In genomic region chr19:32674959-32675719, GRCh38 we compare ENCODE assay signal across 8 cellular contexts. TPM values are rescaled to one million over a fixed set of nuclear protein-coding genes. Genes with fewer than 3 reads are reported as not detected.
DNase-seq lines count a peak whose midpoint lies in the region; ATAC-seq and TF ChIP-seq lines count a peak whose summit lies in the region.

ANKRD27 (minus strand) TSS chr19:32675180; CDS start chr19:32659015, 16,165 bp downstream.

- peak; percentile 98 for DNase-seq in DMS53 (lab: John Stamatoyannopoulos, UW)
- DNase-seq in KBM-7 = peak; percentile 98
- DNase-seq in activated T-cell treated with anti-CD3 and anti-CD28 coated beads, Interleukin-2, amount 50 U/mL, for 24 hours = peak; percentile 99
- peak; percentile 91 for DNase-seq in stimulated activated CD8-positive, alpha-beta memory T cell treated with anti-CD3 and anti-CD28 coated beads, Interleukin-7, amount 100 ng/mL, for 24 hours (ENCODE audit: low read depth)

- H3K36me3 Mint-ChIP-seq in activated T-cell treated with anti-CD3 and anti-CD28 coated beads, Interleukin-2, amount 50 U/mL, for 24 hours (ENCODE audit: low read depth) = peaks cover 2% of the 10 kb centered on the region

- ATAC-seq in GM21717 (IDR thresholded peaks at IDR 0.05; ENCODE audit: unreplicated experiment) = peak; percentile 96

- H3K4me3 ChIP-seq in esophagus (ENCODE audit: low read depth in 1 of 2, low read length in 2 of 2) = peak within 1 kb of the TSS; percentile 66 to 95
- peak within 1 kb of the TSS; percentile 80 to 90 for H3K4me3 ChIP-seq in muscle layer of colon (ENCODE audit: low read depth in 1 of 2, low read length in 2 of 2)

- H3K9me3 Mint-ChIP-seq in activated T-cell treated with anti-CD3 and anti-CD28 coated beads, Interleukin-2, amount 50 U/mL, for 24 hours = no peaks in the 10 kb centered on the region

- 0 to 1% methylated on average over 49 to 71 of the region's 71 CpGs for WGBS in esophagus, 2 donors

- peaks cover 41% of the 10 kb centered on the region for H3K4me1 Mint-ChIP-seq in activated T-cell treated with anti-CD3 and anti-CD28 coated beads, Interleukin-2, amount 50 U/mL, for 24 hours (ENCODE audit: low read depth)

- H3K27me3 ChIP-seq in esophagus (ENCODE audit: control insufficient read depth in 1 of 2, insufficient read depth in 2 of 2, low read length in 2 of 2) (no peaks in the 10 kb centered on the region), muscle layer of colon (ENCODE audit: control insufficient read depth in 1 of 2, insufficient read depth in 2 of 2, low read length in 2 of 2) (peaks cover 0 to 13% of the 10 kb centered on the region in 2 donors)

- peaks cover 16% of the 10 kb centered on the region for H3K27me3 Mint-ChIP-seq in activated T-cell treated with anti-CD3 and anti-CD28 coated beads, Interleukin-2, amount 50 U/mL, for 24 hours

- H3K9ac ChIP-seq in muscle layer of colon (ENCODE audit: low read length) = peak within 1 kb of the TSS; percentile 21

- H3K27ac Mint-ChIP-seq in activated T-cell treated with anti-CD3 and anti-CD28 coated beads, Interleukin-2, amount 50 U/mL, for 24 hours = peak within 1 kb of the TSS; percentile 89

- H3K27ac ChIP-seq in esophagus (ENCODE audit: low read depth in 2 of 2, low read length in 1 of 2) (peak within 1 kb of the TSS; percentile 86 to 90), muscle layer of colon (ENCODE audit: low read depth, low read length) (peak within 1 kb of the TSS; percentile 93)

- in situ Hi-C loops in KBM-7 (cut with MboI; ENCODE audit: low pct_unique_long_range_greater_than_20kb, low sequenced_read_pairs) = no loop called here

- H3K4me1 ChIP-seq in esophagus (ENCODE audit: control insufficient read depth in 2 of 2, insufficient read depth in 2 of 2, low read length in 1 of 2) (peaks cover 8 to 25% of the 10 kb centered on the region in 2 donors), muscle layer of colon (ENCODE audit: insufficient read depth, low read length) (peaks cover 14% of the 10 kb centered on the region)

- H3K9me3 ChIP-seq in esophagus (ENCODE audit: control insufficient read depth in 2 of 2, insufficient read depth in 1 of 2, low read depth in 1 of 2, low read length in 1 of 2) = no peaks in the 10 kb centered on the region
- H3K9me3 ChIP-seq in muscle layer of colon (ENCODE audit: low read length) = no peaks in the 10 kb centered on the region

- no peaks in the 10 kb centered on the region for H3K36me3 ChIP-seq in esophagus (ENCODE audit: control insufficient read depth in 2 of 2, insufficient read depth in 2 of 2, low read length in 1 of 2)
- no peaks in the 10 kb centered on the region for H3K36me3 ChIP-seq in muscle layer of colon (ENCODE audit: insufficient read depth, low read length)

- H3K4me3 Mint-ChIP-seq in activated T-cell treated with anti-CD3 and anti-CD28 coated beads, Interleukin-2, amount 50 U/mL, for 24 hours = peak within 1 kb of the TSS; percentile 89

TF ChIP-seq in PFSK-1, 5 proteins besides CTCF, POLR2A, EP300 and RAD21:
- TF ChIP-seq SIN3A (IDR thresholded peaks at IDR 0.05; ENCODE audit: borderline replicate concordance, insufficient read depth, low read length) (no peak), REST (IDR thresholded peaks at IDR 0.05; ENCODE audit: insufficient read depth in 1 of 2, low read depth in 2 of 2, low read length in 2 of 2) (no peak), FOXP2 (optimal IDR thresholded peaks at IDR 0.05; ENCODE audit: borderline replicate concordance, extremely low read depth, extremely low read length, insufficient read depth) (peak; percentile 6), TAF1 (IDR thresholded peaks at IDR 0.05; ENCODE audit: borderline replicate concordance, insufficient read depth, low read length) (peak; percentile 60; the same call in 1 of the 2 replicates), POLR2AphosphoS5 (IDR thresholded peaks at IDR 0.05; ENCODE audit: low read depth, low read length) (no peak; the same call in 1 of the 2 replicates)
TF ChIP-seq in PFSK-1: peak in this region for 2.

RNA-seq across cellular contexts. Expression of gene ANKRD27, which starts in this region (rescaled TPM):
- 17.3 TPM for polyA plus RNA-seq in PFSK-1 (2012; ENCODE audit: insufficient read length, low read depth)
- 10 to 100 TPM in 1 of 2 donors, 1 to 10 TPM in 1; 8.5 to 10.9 TPM for polyA plus RNA-seq in esophagus

Comparison
In these comparisons a context has a peak if more than half of its experiments do, and no peak if none do; other contexts are left out.
1. Peak in every context shown above with its lines: DNase-seq, ATAC-seq, H3K4me3 ChIP-seq and H3K27ac ChIP-seq.